ENCODE assay signal across 14 cellular contexts in genomic region chr17:66564992-66565465, GRCh38.
DNase-seq lines count a peak whose midpoint lies in the region; ATAC-seq and TF ChIP-seq lines count a peak whose summit lies in the region.
"Had no signal": no experiment of that assay in that cellular context is flagged by ENCODE, and none has a peak within 500 bp of the region (broad histone marks: within the 10 kb centered on the region; RNA-seq: fewer than 3 reads in every experiment).

No MANE protein-coding gene starts in this region.

- no peak overlapping the region for H3K27ac ChIP-seq in gastrocnemius medialis

- peaks cover 6% of the 10 kb centered on the region for H3K36me3 Mint-ChIP-seq in activated naive CD8-positive, alpha-beta T cell
- H3K36me3 Mint-ChIP-seq in activated naive CD8-positive, alpha-beta T cell treated with anti-CD3 and anti-CD28 coated beads for 36 hours, result peaks cover 31% of the 10 kb centered on the region

- no peaks in the 10 kb centered on the region for H3K27me3 Mint-ChIP-seq in activated naive CD8-positive, alpha-beta T cell
- H3K27me3 Mint-ChIP-seq in activated naive CD8-positive, alpha-beta T cell treated with anti-CD3 and anti-CD28 coated beads for 36 hours, result no peaks in the 10 kb centered on the region

- no peak for TF ChIP-seq POLR2A in gastrocnemius medialis (IDR thresholded peaks at IDR 0.05)

- no peak overlapping the region for H3K4me3 ChIP-seq in fibroblast of mammary gland (ENCODE audit: control insufficient read depth, low read depth, low read length)
- H3K4me3 ChIP-seq in gastrocnemius medialis, result no peak overlapping the region

- intact Hi-C loops in gastrocnemius medialis (cut with DNase I; ENCODE audit: low total_unique reads), result loop anchor here (5.0 kb wide), 1 partner anchor 107 kb away; no protein-coding TSS in a partner anchor

- H3K9me3 Mint-ChIP-seq in activated naive CD8-positive, alpha-beta T cell (ENCODE audit: low read depth), result no peaks in the 10 kb centered on the region
- no peaks in the 10 kb centered on the region for H3K9me3 Mint-ChIP-seq in activated naive CD8-positive, alpha-beta T cell treated with anti-CD3 and anti-CD28 coated beads for 36 hours

- in situ Hi-C loops in gastrocnemius medialis (cut with MboI; ENCODE audit: low sequenced_read_pairs in 4 of 4), result loop anchor here (10.0 kb wide), 1 partner anchor 310 kb away; no protein-coding TSS in a partner anchor

- no peak for TF ChIP-seq CTCF in fibroblast of mammary gland (conservative IDR thresholded peaks at IDR 0.05; ENCODE audit: control insufficient read depth, insufficient read depth, low read depth, low read length)
- TF ChIP-seq CTCF in gastrocnemius medialis (IDR thresholded peaks at IDR 0.05 in 4 of 5, conservative IDR thresholded peaks at IDR 0.05 in 1 of 5), result no peak

- no peak overlapping the region for H3K4me3 Mint-ChIP-seq in activated naive CD8-positive, alpha-beta T cell
- H3K4me3 Mint-ChIP-seq in activated naive CD8-positive, alpha-beta T cell treated with anti-CD3 and anti-CD28 coated beads for 36 hours, result no peak overlapping the region
- H3K4me3 Mint-ChIP-seq: activated T-cell treated with anti-CD3 and anti-CD28 coated beads, Interleukin-2, amount 50 U/mL, for 72 hours had no signal

- H3K36me3 ChIP-seq in gastrocnemius medialis, result no peaks in the 10 kb centered on the region

- no peaks in the 10 kb centered on the region for H3K4me1 ChIP-seq in gastrocnemius medialis

- H3K9me3 ChIP-seq in gastrocnemius medialis, result no peaks in the 10 kb centered on the region

- H3K4me1 Mint-ChIP-seq in activated naive CD8-positive, alpha-beta T cell (ENCODE audit: low read depth), result peaks cover 55% of the 10 kb centered on the region
- peaks cover 22% of the 10 kb centered on the region for H3K4me1 Mint-ChIP-seq in activated naive CD8-positive, alpha-beta T cell treated with anti-CD3 and anti-CD28 coated beads for 36 hours

- ATAC-seq in gastrocnemius medialis (no peak), HG02798 (IDR thresholded peaks at IDR 0.05; ENCODE audit: poor library complexity, unreplicated experiment) (no peak)
- ATAC-seq: activated T-cell treated with anti-CD3 and anti-CD28 coated beads, Interleukin-2, amount 50 U/mL, for 72 hours; left ventricle myocardium superior had no signal

- no peaks in the 10 kb centered on the region for H3K27me3 ChIP-seq in gastrocnemius medialis

- H3K27ac Mint-ChIP-seq in activated naive CD8-positive, alpha-beta T cell, result peak overlapping the region; percentile 24
- H3K27ac Mint-ChIP-seq in activated naive CD8-positive, alpha-beta T cell treated with anti-CD3 and anti-CD28 coated beads for 36 hours, result no peak overlapping the region

- no peak for DNase-seq in activated naive CD8-positive, alpha-beta T cell treated with anti-CD3 and anti-CD28 coated beads for 36 hours
- DNase-seq in RPMI7951 (ENCODE audit: low read depth) (peak; percentile 33), fibroblast of mammary gland (ENCODE audit: low read depth) (peak; percentile 65), smooth muscle cell of the brain vasculature (ENCODE audit: low read depth, low spot score) (peak; percentile 57), NCI-H146 treated with DMSO at 0.1 percent for 48 hours (lab: John Stamatoyannopoulos, UW; ENCODE audit: unreplicated experiment) (no peak), gastrocnemius medialis (no peak)
- DNase-seq: activated T-cell treated with anti-CD3 and anti-CD28 coated beads, Interleukin-2, amount 50 U/mL, for 72 hours; cerebellar nuclear complex; foreskin melanocyte; left ventricle myocardium superior; NCI-H446; nucleus accumbens had no signal

Comparison
In these comparisons a context has a peak if more than half of its experiments do, and no peak if none do; other contexts are left out.
1. DNase-seq: peak in RPMI7951 (single experiment), fibroblast of mammary gland (single experiment) and smooth muscle cell of the brain vasculature (single experiment); none in activated naive CD8-positive, alpha-beta T cell treated with anti-CD3 and anti-CD28 coated beads for 36 hours (single experiment), NCI-H146 treated with DMSO at 0.1 percent for 48 hours (single experiment) and gastrocnemius medialis (0 of 2).